ENCODE assay signal across 17 cellular contexts in the genomic region with DNA sequence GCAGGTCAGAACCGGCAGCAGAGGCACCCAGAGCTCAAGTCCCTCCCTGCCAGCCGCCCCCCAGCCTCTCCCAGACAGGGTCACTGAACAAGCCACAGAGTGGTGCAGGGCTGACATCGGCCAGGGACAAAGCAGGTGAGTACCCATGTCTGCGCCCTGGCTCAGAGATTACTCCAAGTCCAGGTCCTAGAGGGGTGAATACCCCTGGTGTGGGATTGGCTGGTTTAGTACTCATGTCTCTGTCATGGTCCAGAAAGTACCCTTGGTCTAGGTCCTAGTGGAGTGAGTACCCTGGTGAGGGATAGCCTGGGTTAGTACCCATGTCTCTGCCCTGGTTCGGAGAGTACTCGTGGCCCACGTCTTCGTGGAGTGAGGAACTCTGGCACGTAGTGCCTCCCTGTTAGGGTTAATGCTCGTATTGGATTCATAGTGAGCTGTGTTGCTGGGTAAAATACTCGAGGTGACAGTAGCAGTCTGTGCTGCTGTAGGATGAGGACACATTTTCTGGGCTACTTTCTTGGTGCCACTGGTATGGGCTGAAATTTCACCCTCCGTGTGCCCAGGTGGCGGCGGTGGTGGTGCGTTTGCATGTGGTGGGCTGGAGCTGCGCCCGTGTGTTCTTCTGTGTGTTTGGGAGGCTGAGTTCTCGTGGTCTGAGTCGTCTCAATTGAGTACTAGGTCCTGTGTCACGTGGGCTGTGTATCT. TPM values are rescaled to one million over a fixed set of nuclear protein-coding genes. Genes with fewer than 3 reads are reported as not detected.
A peak's percentile ranks its signal among the peaks of the same experiment; 100 is the strongest.
DNase-seq lines count a peak whose midpoint lies in the region; ATAC-seq, FAIRE-seq and TF ChIP-seq lines count a peak whose summit lies in the region.
"Had no signal": no experiment of that assay in that cellular context is flagged by ENCODE, and none has a peak within 500 bp of the region (broad histone marks: within the 10 kb centered on the region; RNA-seq: fewer than 3 reads in every experiment).

No MANE protein-coding gene starts in this region.

- DNase-seq in cardiac septum (ENCODE audit: low spot score) = peak; percentile 73
- no peak for DNase-seq in Right ventricle myocardium superior
- DNase-seq in left lobe of liver (ENCODE audit: low spot score) = no peak
- peak; percentile 30 to 73 for DNase-seq in aorta
- DNase-seq in GM19239 (ENCODE audit: insufficient read length, low spot score) = no peak
- DNase-seq in superior temporal gyrus (ENCODE audit: extremely low spot score) = no peak
- no peak for DNase-seq in NCI-H526 (lab: John Stamatoyannopoulos, UW)
- DNase-seq: NCI-H2029 treated with DMSO at 0.1 percent for 48 hours, NCI-H82 had no signal

- H3K27ac ChIP-seq in aorta (ENCODE audit: low read depth in 1 of 2, low read length in 2 of 2) = no peak overlapping the region
- H3K27ac ChIP-seq: cardiac muscle cell, parathyroid adenoma had no signal

- H3K27me3 ChIP-seq in aorta (ENCODE audit: control insufficient read depth in 1 of 2, insufficient read depth in 2 of 2, low read length in 1 of 2) = no peaks in the 10 kb centered on the region
- H3K27me3 ChIP-seq: cardiac muscle cell had no signal

- H3K4me3 ChIP-seq in aorta (ENCODE audit: low read length in 2 of 2) = no peak overlapping the region
- H3K4me3 ChIP-seq: cardiac muscle cell, smooth muscle cell had no signal

- WGBS in aorta, 2 donors = 75 to 77% methylated on average over 20 of the region's 20 CpGs

- H3K4me1 ChIP-seq in aorta (ENCODE audit: control insufficient read depth in 1 of 2, insufficient read depth in 2 of 2, low read length in 2 of 2) = no peaks in the 10 kb centered on the region
- H3K4me1 ChIP-seq: parathyroid adenoma had no signal

- intact Hi-C loops in cardiac septum (cut with DNase I) (no loop called here), Right ventricle myocardium superior (cut with DNase I) (no loop called here), aorta (cut with DNase I) (no loop called here)

- H3K9me3 ChIP-seq in aorta (ENCODE audit: control insufficient read depth, low read length) = no peaks in the 10 kb centered on the region

- no peak for ATAC-seq in Right ventricle myocardium superior (ENCODE audit: poor library complexity)
- ATAC-seq in SK-N-SH treated with all-trans-retinoic acid at 6 μM for 48 hours = peak; percentile 75
- ATAC-seq in left lobe of liver = peak; percentile 26
- ATAC-seq in aorta (ENCODE audit: low FRiP score) = peak; percentile 36
- ATAC-seq: HCT116 had no signal

- no peak for FAIRE-seq in GM19239 (lab: Jason Lieb, UNC)
- FAIRE-seq: frontal cortex had no signal

- H3K36me3 ChIP-seq in aorta (ENCODE audit: control insufficient read depth in 1 of 2, insufficient read depth in 2 of 2, low read length in 1 of 2) = no peaks in the 10 kb centered on the region
- H3K36me3 ChIP-seq: cardiac muscle cell had no signal

TF ChIP-seq in SK-N-SH treated with all-trans-retinoic acid at 6 μM for 48 hours, 23 proteins besides CTCF, POLR2A, EP300 and RAD21:
- TF ChIP-seq, protein P1, sequence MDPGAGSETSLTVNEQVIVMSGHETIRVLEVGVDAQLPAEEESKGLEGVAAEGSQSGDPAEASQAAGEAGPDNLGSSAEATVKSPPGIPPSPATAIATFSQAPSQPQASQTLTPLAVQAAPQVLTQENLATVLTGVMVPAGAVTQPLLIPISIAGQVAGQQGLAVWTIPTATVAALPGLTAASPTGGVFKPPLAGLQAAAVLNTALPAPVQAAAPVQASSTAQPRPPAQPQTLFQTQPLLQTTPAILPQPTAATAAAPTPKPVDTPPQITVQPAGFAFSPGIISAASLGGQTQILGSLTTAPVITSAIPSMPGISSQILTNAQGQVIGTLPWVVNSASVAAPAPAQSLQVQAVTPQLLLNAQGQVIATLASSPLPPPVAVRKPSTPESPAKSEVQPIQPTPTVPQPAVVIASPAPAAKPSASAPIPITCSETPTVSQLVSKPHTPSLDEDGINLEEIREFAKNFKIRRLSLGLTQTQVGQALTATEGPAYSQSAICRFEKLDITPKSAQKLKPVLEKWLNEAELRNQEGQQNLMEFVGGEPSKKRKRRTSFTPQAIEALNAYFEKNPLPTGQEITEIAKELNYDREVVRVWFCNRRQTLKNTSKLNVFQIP (CRISPR knock-in tag; IDR thresholded peaks at IDR 0.05; ENCODE audit: borderline replicate concordance, low read depth) = no peak
- TF ChIP-seq CSDC2 (CRISPR knock-in tag; IDR thresholded peaks at IDR 0.05) (no peak), ZNF565 (CRISPR knock-in tag; conservative IDR thresholded peaks at IDR 0.05; ENCODE audit: low read depth) (no peak), TCF4 (CRISPR knock-in tag; IDR thresholded peaks at IDR 0.05; ENCODE audit: borderline replicate concordance) (no peak), ESRRG (CRISPR knock-in tag; IDR thresholded peaks at IDR 0.05) (no peak), ZNF8 (CRISPR knock-in tag; IDR thresholded peaks at IDR 0.05) (no peak), GLIS3 (CRISPR knock-in tag; IDR thresholded peaks at IDR 0.05) (no peak), ISL1 (CRISPR knock-in tag; IDR thresholded peaks at IDR 0.05) (no peak), ZFP3 (CRISPR knock-in tag; IDR thresholded peaks at IDR 0.05) (no peak), TOX (CRISPR knock-in tag; IDR thresholded peaks at IDR 0.05; ENCODE audit: borderline replicate concordance) (no peak)
- TF ChIP-seq, protein P2, sequence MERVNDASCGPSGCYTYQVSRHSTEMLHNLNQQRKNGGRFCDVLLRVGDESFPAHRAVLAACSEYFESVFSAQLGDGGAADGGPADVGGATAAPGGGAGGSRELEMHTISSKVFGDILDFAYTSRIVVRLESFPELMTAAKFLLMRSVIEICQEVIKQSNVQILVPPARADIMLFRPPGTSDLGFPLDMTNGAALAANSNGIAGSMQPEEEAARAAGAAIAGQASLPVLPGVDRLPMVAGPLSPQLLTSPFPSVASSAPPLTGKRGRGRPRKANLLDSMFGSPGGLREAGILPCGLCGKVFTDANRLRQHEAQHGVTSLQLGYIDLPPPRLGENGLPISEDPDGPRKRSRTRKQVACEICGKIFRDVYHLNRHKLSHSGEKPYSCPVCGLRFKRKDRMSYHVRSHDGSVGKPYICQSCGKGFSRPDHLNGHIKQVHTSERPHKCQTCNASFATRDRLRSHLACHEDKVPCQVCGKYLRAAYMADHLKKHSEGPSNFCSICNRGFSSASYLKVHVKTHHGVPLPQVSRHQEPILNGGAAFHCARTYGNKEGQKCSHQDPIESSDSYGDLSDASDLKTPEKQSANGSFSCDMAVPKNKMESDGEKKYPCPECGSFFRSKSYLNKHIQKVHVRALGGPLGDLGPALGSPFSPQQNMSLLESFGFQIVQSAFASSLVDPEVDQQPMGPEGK (CRISPR knock-in tag; IDR thresholded peaks at IDR 0.05; ENCODE audit: borderline replicate concordance) = no peak
- TF ChIP-seq, protein P3, sequence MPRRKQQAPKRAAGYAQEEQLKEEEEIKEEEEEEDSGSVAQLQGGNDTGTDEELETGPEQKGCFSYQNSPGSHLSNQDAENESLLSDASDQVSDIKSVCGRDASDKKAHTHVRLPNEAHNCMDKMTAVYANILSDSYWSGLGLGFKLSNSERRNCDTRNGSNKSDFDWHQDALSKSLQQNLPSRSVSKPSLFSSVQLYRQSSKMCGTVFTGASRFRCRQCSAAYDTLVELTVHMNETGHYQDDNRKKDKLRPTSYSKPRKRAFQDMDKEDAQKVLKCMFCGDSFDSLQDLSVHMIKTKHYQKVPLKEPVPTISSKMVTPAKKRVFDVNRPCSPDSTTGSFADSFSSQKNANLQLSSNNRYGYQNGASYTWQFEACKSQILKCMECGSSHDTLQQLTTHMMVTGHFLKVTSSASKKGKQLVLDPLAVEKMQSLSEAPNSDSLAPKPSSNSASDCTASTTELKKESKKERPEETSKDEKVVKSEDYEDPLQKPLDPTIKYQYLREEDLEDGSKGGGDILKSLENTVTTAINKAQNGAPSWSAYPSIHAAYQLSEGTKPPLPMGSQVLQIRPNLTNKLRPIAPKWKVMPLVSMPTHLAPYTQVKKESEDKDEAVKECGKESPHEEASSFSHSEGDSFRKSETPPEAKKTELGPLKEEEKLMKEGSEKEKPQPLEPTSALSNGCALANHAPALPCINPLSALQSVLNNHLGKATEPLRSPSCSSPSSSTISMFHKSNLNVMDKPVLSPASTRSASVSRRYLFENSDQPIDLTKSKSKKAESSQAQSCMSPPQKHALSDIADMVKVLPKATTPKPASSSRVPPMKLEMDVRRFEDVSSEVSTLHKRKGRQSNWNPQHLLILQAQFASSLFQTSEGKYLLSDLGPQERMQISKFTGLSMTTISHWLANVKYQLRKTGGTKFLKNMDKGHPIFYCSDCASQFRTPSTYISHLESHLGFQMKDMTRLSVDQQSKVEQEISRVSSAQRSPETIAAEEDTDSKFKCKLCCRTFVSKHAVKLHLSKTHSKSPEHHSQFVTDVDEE (CRISPR knock-in tag; IDR thresholded peaks at IDR 0.05) = no peak

RNA-seq across cellular contexts. Expression of a gene that starts 25.5 kb away (rescaled TPM):
- total RNA-seq in cardiac septum (0.05 TPM), Right ventricle myocardium superior (not detected), left lobe of liver (8.5 TPM), aorta (under 1 TPM; 0.13 to 0.36 TPM)
- polyA plus RNA-seq in aorta = under 1 TPM; 0.05 to 0.25 TPM
- total RNA-seq: Right ventricle myocardium inferior had no signal

RNA-seq across cellular contexts. Expression of a gene that starts 46.8 kb away (rescaled TPM):
- total RNA-seq in cardiac septum (0.19 TPM), Right ventricle myocardium superior (not detected), left lobe of liver (0.83 TPM), aorta (not detected)
- polyA plus RNA-seq in aorta = under 1 TPM in 1 of 2 donors, not detected in 1; 0.20 TPM
- total RNA-seq: mesothelial cell of epicardium, Right ventricle myocardium inferior, smooth muscle cell had no signal
- polyA plus RNA-seq: smooth muscle cell had no signal

Comparison
In these comparisons a context has a peak if more than half of its experiments do, and no peak if none do; other contexts are left out.
1. DNase-seq: peak in cardiac septum (single experiment) and aorta (2 of 2); none in Right ventricle myocardium superior (single experiment), left lobe of liver (single experiment), GM19239 (single experiment), superior temporal gyrus (single experiment) and NCI-H526 (0 of 2).